In genomic region chr16:53429221-53429943, GRCh38 we compare ENCODE assay signal across 12 cellular contexts. TPM values are rescaled to one million over a fixed set of nuclear protein-coding genes. Genes with fewer than 3 reads are reported as not detected.
DNase-seq lines count a peak whose midpoint lies in the region; FAIRE-seq and TF ChIP-seq lines count a peak whose summit lies in the region.
"Had no signal": no experiment of that assay in that cellular context is flagged by ENCODE, and none has a peak within 500 bp of the region (broad histone marks: within the 10 kb centered on the region; RNA-seq: fewer than 3 reads in every experiment).

No MANE protein-coding gene starts in this region.

- H3K36me3 ChIP-seq in adrenal gland (replicated peaks in 1 of 2), result no peaks in the 10 kb centered on the region

- intact Hi-C loops in adrenal gland (cut with DNase I), result no loop called here

- DNase-seq in AG08396 (ENCODE audit: low spot score), result peak; percentile 29
- DNase-seq in HS-27A (ENCODE audit: low read depth), result peak; percentile 2
- DNase-seq in adrenal gland, result peak; percentile 63 to 90 (median 79)
- DNase-seq in kidney glomerular epithelial cell (lab: John Stamatoyannopoulos, UW), result peak; percentile 15
- DNase-seq in NCI-H2029 (lab: John Stamatoyannopoulos, UW), result no peak
- no peak for DNase-seq in mesenteric fat pad (ENCODE audit: low spot score)
- no peak for DNase-seq in GM12891 (ENCODE audit: insufficient read length, low spot score)
- no peak for DNase-seq in KBM-7
- DNase-seq: activated T-cell treated with anti-CD3 and anti-CD28 coated beads, Interleukin-2, amount 50 U/mL, for 4 hours; naive B cell had no signal

- no peaks in the 10 kb centered on the region for H3K9me3 ChIP-seq in adrenal gland (replicated peaks in 1 of 3)

- H3K4me3 ChIP-seq in adrenal gland, result no peak overlapping the region

- no peak for TF ChIP-seq CTCF in adrenal gland (IDR thresholded peaks at IDR 0.05)

- peaks cover 0 to 6% of the 10 kb centered on the region in 2 donors for H3K4me1 ChIP-seq in adrenal gland (replicated peaks in 1 of 2)

- no peak overlapping the region for H3K27ac ChIP-seq in adrenal gland
- H3K27ac ChIP-seq: C4-2B had no signal

- no peak for FAIRE-seq in GM12891 (lab: Jason Lieb, UNC)
- FAIRE-seq: colon had no signal

- H3K27me3 ChIP-seq in adrenal gland, result no peaks in the 10 kb centered on the region

- TF ChIP-seq POLR2A in adrenal gland (IDR thresholded peaks at IDR 0.05) (no peak), GM12891 (IDR thresholded peaks at IDR 0.05; ENCODE audit: low read depth, low read length) (no peak)

- in situ Hi-C loops in KBM-7 (cut with MboI; ENCODE audit: low pct_unique_long_range_greater_than_20kb, low sequenced_read_pairs), result no loop called here

- 51 to 61% (median 56%) methylated on average over 4 of the region's 4 CpGs for WGBS in adrenal gland, 4 donors

TF ChIP-seq in GM12891, 5 proteins besides CTCF, POLR2A, EP300 and RAD21:
- TF ChIP-seq POLR2AphosphoS5 (IDR thresholded peaks at IDR 0.05; ENCODE audit: low read depth, low read length), result no peak
- no peak for TF ChIP-seq TAF1 (IDR thresholded peaks at IDR 0.05; ENCODE audit: low read depth, low read length)
- no peak for TF ChIP-seq PAX5 (IDR thresholded peaks at IDR 0.05; ENCODE audit: insufficient read depth, low read length, severe bottlenecking)
- no peak for TF ChIP-seq SPI1 (IDR thresholded peaks at IDR 0.05; ENCODE audit: low read depth, low read length)
- TF ChIP-seq POU2F2 (IDR thresholded peaks at IDR 0.05; ENCODE audit: low read depth, low read length), result no peak
TF ChIP-seq in GM12891: peak in this region for 0.

RNA-seq across cellular contexts. Expression of gene RBL2, which starts 4.9 kb away (rescaled TPM):
- 10 to 100 TPM; 30.6 to 78.3 (median 61.7) TPM for total RNA-seq in adrenal gland
- polyA plus RNA-seq in adrenal gland, result 10 to 100 TPM; 28.2 to 43.4 (median 29.5) TPM
- total RNA-seq in mesenteric fat pad, result 60.0 TPM
- polyA plus RNA-seq in GM12891 (2012; ENCODE audit: low read depth, missing spikeins), result 22.9 TPM

Comparison
In these comparisons a context has a peak if more than half of its experiments do, and no peak if none do; other contexts are left out.
1. DNase-seq: peak in AG08396 (single experiment), HS-27A (single experiment), adrenal gland (7 of 7) and kidney glomerular epithelial cell (single experiment); none in NCI-H2029 (single experiment), mesenteric fat pad (single experiment), GM12891 (single experiment) and KBM-7 (single experiment).